ENCODE assay signal across 14 cellular contexts in the genomic region with DNA sequence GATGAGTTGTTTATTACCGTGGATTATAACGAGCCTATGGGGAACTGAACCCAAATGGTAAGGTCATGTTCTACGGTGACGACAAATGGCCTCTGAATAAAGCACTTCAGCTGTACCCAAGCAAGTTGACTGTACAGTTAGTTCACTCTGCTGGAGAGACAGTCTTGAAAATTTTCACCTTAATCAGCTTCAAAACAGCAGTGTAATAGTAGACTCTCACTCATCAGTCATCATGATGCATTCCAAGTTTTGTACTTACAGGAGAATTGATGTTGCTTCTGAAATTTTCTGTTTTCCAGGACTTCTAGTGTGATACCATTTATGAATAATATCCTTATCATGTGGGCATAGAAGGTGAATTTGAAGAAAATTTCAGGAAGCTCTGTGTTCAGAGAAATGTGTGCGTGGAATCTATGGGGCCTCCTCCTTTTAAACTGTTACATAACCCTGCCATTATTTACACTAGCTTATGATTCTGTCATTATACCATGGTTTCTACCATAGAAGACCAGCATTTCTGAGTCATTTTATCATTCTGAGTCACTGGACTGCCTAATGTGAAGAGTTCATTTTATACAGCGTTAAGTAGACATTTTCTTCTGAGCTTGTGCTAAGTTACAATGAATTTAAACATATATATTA.
DNase-seq lines count a peak whose midpoint lies in the region; TF ChIP-seq lines count a peak whose summit lies in the region.
"Had no signal": no experiment of that assay in that cellular context is flagged by ENCODE, and none has a peak within 500 bp of the region (broad histone marks: within the 10 kb centered on the region; RNA-seq: fewer than 3 reads in every experiment).

No MANE protein-coding gene starts in this region.

- TF ChIP-seq CTCF in AG04450 (IDR thresholded peaks at IDR 0.05; ENCODE audit: low read depth, low read length): no peak
- no peak for TF ChIP-seq CTCF in fibroblast of villous mesenchyme (IDR thresholded peaks at IDR 0.05; ENCODE audit: insufficient read depth, low read depth, low read length)
- TF ChIP-seq CTCF in testis (IDR thresholded peaks at IDR 0.05): no peak

- H3K9me3 ChIP-seq in AG04450 (ENCODE audit: control insufficient read depth, insufficient read depth, low read length) (no peaks in the 10 kb centered on the region), SK-N-MC (ENCODE audit: low read depth, low read length) (no peaks in the 10 kb centered on the region), testis (no peaks in the 10 kb centered on the region)
- H3K9me3 ChIP-seq: left lung had no signal

- DNase-seq in AG04450 (ENCODE audit: low read depth, low spot score) (peak; percentile 41), HCEC 1CT (peak; percentile 86), SK-N-MC (ENCODE audit: low read depth, low spot score) (no peak), fibroblast of villous mesenchyme (ENCODE audit: low read depth) (peak; percentile 53), testis (no peak), G401 (ENCODE audit: low spot score) (no peak), NCI-H446 (lab: John Stamatoyannopoulos, UW) (no peak)
- DNase-seq in NK-92 treated with Interleukin-12 subunit alpha and Interleukin-12 subunit beta, amount 100 ng/mL, for 24 hours (lab: John Stamatoyannopoulos, UW): no peak
- DNase-seq: activated effector memory CD4-positive, alpha-beta T cell treated with Interleukin-2 at 50 U/mL for 16 hours; CD8-positive, alpha-beta T cell; endodermal cell; left lung; NCI-H526; T1000 had no signal

- no peak overlapping the region for H3K9ac ChIP-seq in SK-N-MC (ENCODE audit: insufficient read length)

- H3K27me3 ChIP-seq in AG04450 (ENCODE audit: control insufficient read depth, insufficient read depth, low read length) (no peaks in the 10 kb centered on the region), testis (no peaks in the 10 kb centered on the region)
- H3K27me3 ChIP-seq: left lung had no signal

- POLR2A ChIA-PET in AG04450 (lab: Yijun Ruan, JAX): interaction anchor here (0.6 to 1.7 kb wide), 3 partner anchors 16 to 228 kb away, joined by 3 to 7 read pairs (median 6); partner anchors contain the start of gene INTS6

- H3K36me3 ChIP-seq in SK-N-MC (ENCODE audit: insufficient read depth, low read length): 0 out of 2 replicates have a peak, but pooled peaks cover 9% of the 10 kb centered on the region
- no peaks in the 10 kb centered on the region for H3K36me3 ChIP-seq in testis (ENCODE audit: low read depth, missing control alignments)
- H3K36me3 ChIP-seq: left lung had no signal

- in situ Hi-C loops in G401 (cut with HindIII; ENCODE audit: low sequenced_read_pairs): no loop called here

- intact Hi-C loops in testis (cut with DNase I; ENCODE audit: low total_unique reads): no loop called here

- no peaks in the 10 kb centered on the region for H3K4me1 ChIP-seq in testis
- H3K4me1 ChIP-seq: left lung had no signal

- WGBS in testis, 2 donors: 87 to 91% methylated on average over 6 of the region's 6 CpGs

- CTCF ChIA-PET in AG04450 (lab: Charles Lee): no interaction called here

- TF ChIP-seq POLR2A in testis (IDR thresholded peaks at IDR 0.05): no peak

- H3K27ac ChIP-seq in AG04450 (ENCODE audit: low read depth, low read length) (no peak overlapping the region), SK-N-MC (peak overlapping the region; percentile 49; the same call in 1 of the 2 replicates), testis (no peak overlapping the region)
- H3K27ac ChIP-seq: left lung had no signal

- H3K4me3 ChIP-seq in AG04450 (ENCODE audit: low read depth, low read length) (no peak overlapping the region), SK-N-MC (no peak overlapping the region), fibroblast of villous mesenchyme (ENCODE audit: low read depth, low read length) (no peak overlapping the region), testis (no peak overlapping the region)
- H3K4me3 ChIP-seq: left lung had no signal

Comparison
In these comparisons a context has a peak if more than half of its experiments do, and no peak if none do; other contexts are left out.
1. DNase-seq: peak in AG04450 (single experiment), HCEC 1CT (single experiment) and fibroblast of villous mesenchyme (single experiment); none in SK-N-MC (single experiment), testis (single experiment), G401 (single experiment), NCI-H446 (0 of 2) and NK-92 treated with Interleukin-12 subunit alpha and Interleukin-12 subunit beta, amount 100 ng/mL, for 24 hours (single experiment).